In genomic region chr13:98309569-98310335, GRCh38 we compare ENCODE assay signal across 16 cellular contexts.
DNase-seq lines count a peak whose midpoint lies in the region; ATAC-seq and TF ChIP-seq lines count a peak whose summit lies in the region.
"Had no signal": no experiment of that assay in that cellular context is flagged by ENCODE, and none has a peak within 500 bp of the region (broad histone marks: within the 10 kb centered on the region; RNA-seq: fewer than 3 reads in every experiment).

No MANE protein-coding gene starts in this region.

- no peak overlapping the region for H3K9ac ChIP-seq in IMR-90 (ENCODE audit: low read depth, low read length)
- H3K9ac ChIP-seq in neural progenitor cell, result no peak overlapping the region

- H2BK5ac ChIP-seq in IMR-90 (ENCODE audit: low read depth, low read length, poor library complexity, severe bottlenecking), result no peak overlapping the region

- H4K91ac ChIP-seq in IMR-90 (ENCODE audit: insufficient read depth, low read depth, low read length), result no peak overlapping the region

- H3K27me3 Mint-ChIP-seq in neural progenitor cell (ENCODE audit: insufficient read depth, low read depth), result no peaks in the 10 kb centered on the region

- H4K8ac ChIP-seq in IMR-90 (ENCODE audit: low read depth in 2 of 2, low read length in 2 of 2), result peak overlapping the region; percentile 20 to 29; a peak in 3 of 4 replicates

- DNase-seq in D341Med (ENCODE audit: low spot score) (peak; percentile 74), IMR-90 (no peak), neural progenitor cell (ENCODE audit: low spot score) (no peak), amniotic stem cell (lab: John Stamatoyannopoulos, UW) (no peak), PC-9 (no peak), HEK293T (ENCODE audit: extremely low spot score) (no peak)
- DNase-seq: DMS79, GOT3, MM.1S, NCI-H1105, NCI-H1694 treated with DMSO at 0.1 percent for 48 hours, NCI-H446, SW 1271 had no signal

- peaks cover 5% of the 10 kb centered on the region for H3K9me3 Mint-ChIP-seq in neural progenitor cell

- H3K9me3 ChIP-seq in IMR-90 (ENCODE audit: control insufficient read depth, insufficient read depth, low read length) (no peaks in the 10 kb centered on the region), neural progenitor cell (ENCODE audit: low read depth) (no peaks in the 10 kb centered on the region), PC-9 (ENCODE audit: insufficient read depth, low read depth) (no peaks in the 10 kb centered on the region)

- BruUV-seq in IMR-90 (replicated peaks; lab: Mats Ljungman, UMichigan) (no TSS peak), PC-9 (replicated peaks; lab: Mats Ljungman, UMichigan) (no TSS peak)

- intact Hi-C loops in IMR-90 (cut with micrococcal nuclease), result no loop called here
- intact Hi-C loops in PC-9 (cut with micrococcal nuclease; ENCODE audit: unreplicated experiment), result no loop called here

- peaks cover 12% of the 10 kb centered on the region for H3K36me3 ChIP-seq in IMR-90 (ENCODE audit: control insufficient read depth, insufficient read depth, low read length)
- no peaks in the 10 kb centered on the region for H3K36me3 ChIP-seq in neural progenitor cell
- no peaks in the 10 kb centered on the region for H3K36me3 ChIP-seq in PC-9 (ENCODE audit: low read depth)

- H2BK15ac ChIP-seq in IMR-90 (ENCODE audit: low read depth, low read length), result peak overlapping the region; percentile 9; the same call in 1 of the 3 replicates

- TF ChIP-seq POLR2A in IMR-90 (IDR thresholded peaks at IDR 0.05; ENCODE audit: low read depth, low read length), result no peak

- no CpG with 5 or more reads among the region's 21 CpGs for WGBS in IMR-90 (ENCODE audit: extremely low coverage in 2 of 2, insufficient read length in 1 of 2), 2 experiments

- H3K4me3 ChIP-seq in IMR-90 (ENCODE audit: insufficient read depth, low read depth, low read length), result no peak overlapping the region
- H3K4me3 ChIP-seq in neural progenitor cell, result no peak overlapping the region
- H3K4me3 ChIP-seq in PC-9, result no peak overlapping the region

- peaks cover 35% of the 10 kb centered on the region for H3K9me1 ChIP-seq in IMR-90 (ENCODE audit: insufficient read depth, low read length)

- H2AFZ ChIP-seq in IMR-90 (replicated peaks; ENCODE audit: low read length, poor library complexity), result no peak overlapping the region
- H2AFZ ChIP-seq in neural progenitor cell (replicated peaks), result no peak overlapping the region
- no peak overlapping the region for H2AFZ ChIP-seq in PC-9

- peaks cover 12% of the 10 kb centered on the region for H3F3A ChIP-seq in neural progenitor cell (ENCODE audit: low read depth)
- H3F3A ChIP-seq in PC-9 (ENCODE audit: insufficient read depth, low read depth), result no peaks in the 10 kb centered on the region

- peak overlapping the region; percentile 94; the same call in 1 of the 2 replicates for H2AK5ac ChIP-seq in IMR-90 (ENCODE audit: low read depth, low read length)

- peaks cover 45% of the 10 kb centered on the region for H3K79me2 ChIP-seq in neural progenitor cell (ENCODE audit: low read depth)
- no peaks in the 10 kb centered on the region for H3K79me2 ChIP-seq in PC-9 (ENCODE audit: low read depth)

- peaks cover 19% of the 10 kb centered on the region for H3K4me1 ChIP-seq in IMR-90 (ENCODE audit: control insufficient read depth, insufficient read depth, low read length)
- H3K4me1 ChIP-seq in neural progenitor cell, result peaks cover 26% of the 10 kb centered on the region
- H3K4me1 ChIP-seq in PC-9 (replicated peaks; ENCODE audit: insufficient read depth), result no peaks in the 10 kb centered on the region

- TF ChIP-seq RAD21 in IMR-90 (IDR thresholded peaks at IDR 0.05; ENCODE audit: low read length), result no peak

- H3K4me1 Mint-ChIP-seq in neural progenitor cell, result peaks cover 32% of the 10 kb centered on the region

- dilution Hi-C loops in IMR-90 (cut with HindIII; ENCODE audit: low sequenced_read_pairs, unreplicated experiment), result no loop called here

- H3K18ac ChIP-seq in IMR-90 (ENCODE audit: low read depth, low read length), result peak overlapping the region; percentile 38; the same call in 1 of the 2 replicates

- H2BK120ac ChIP-seq in IMR-90 (ENCODE audit: low read depth, low read length), result no peak overlapping the region; the same call in 1 of the 2 replicates

- peak overlapping the region; percentile 82; the same call in 1 of the 2 replicates for H4K5ac ChIP-seq in IMR-90 (ENCODE audit: low read depth, low read length)

- H3K4ac ChIP-seq in IMR-90 (ENCODE audit: low read depth, low read length), result peak overlapping the region; percentile 48; the same call in 1 of the 2 replicates

- H3K36me3 Mint-ChIP-seq in neural progenitor cell, result peaks cover 13% of the 10 kb centered on the region

- no peak overlapping the region for H2AK9ac ChIP-seq in IMR-90 (replicated peaks; ENCODE audit: low read depth, low read length, poor library complexity)

- H3K79me1 ChIP-seq in IMR-90 (ENCODE audit: low read depth in 1 of 2, low read length in 2 of 2), result peaks cover 57 to 76% of the 10 kb centered on the region in 2 experiments

- no peak overlapping the region for H3K4me3 Mint-ChIP-seq in neural progenitor cell

- peak overlapping the region; percentile 35; the same call in 1 of the 2 replicates for H3K23ac ChIP-seq in IMR-90 (ENCODE audit: low read depth, low read length)

- no peak overlapping the region for H3K56ac ChIP-seq in IMR-90 (ENCODE audit: extremely low read depth, insufficient read depth, low read length)

- in situ Hi-C loops in IMR-90 (cut with MboI; ENCODE audit: low sequenced_read_pairs), result no loop called here

- no peak overlapping the region for H3K4me2 ChIP-seq in IMR-90 (ENCODE audit: low read depth, low read length)
- peak overlapping the region; percentile 27 for H3K4me2 ChIP-seq in neural progenitor cell
- no peak overlapping the region for H3K4me2 ChIP-seq in PC-9

- H3K14ac ChIP-seq in IMR-90 (replicated peaks; ENCODE audit: low read depth, low read length), result 0 out of 2 replicates have a peak overlapping the region, but pooled peaks have one; percentile 13

- H3K27ac Mint-ChIP-seq in neural progenitor cell, result no peak overlapping the region

- H3K27me3 ChIP-seq in IMR-90 (ENCODE audit: control insufficient read depth, insufficient read depth, low read length) (no peaks in the 10 kb centered on the region), neural progenitor cell (no peaks in the 10 kb centered on the region), PC-9 (ENCODE audit: insufficient read depth, low read depth) (no peaks in the 10 kb centered on the region)

- TF ChIP-seq CTCF in IMR-90 (conservative IDR thresholded peaks at IDR 0.05; ENCODE audit: low read depth, low read length) (no peak), neural progenitor cell (IDR thresholded peaks at IDR 0.05) (no peak), PC-9 (conservative IDR thresholded peaks at IDR 0.05) (no peak)

- no peaks in the 10 kb centered on the region for H3K9me2 ChIP-seq in PC-9 (ENCODE audit: insufficient read depth)

- no peak for ATAC-seq in IMR-90 (ENCODE audit: low read depth)
- ATAC-seq in GM18502 (IDR thresholded peaks at IDR 0.05; ENCODE audit: poor library complexity, unreplicated experiment), result no peak

- H2BK20ac ChIP-seq in IMR-90 (ENCODE audit: low read depth, low read length), result no peak overlapping the region; the same call in 1 of the 2 replicates

- H4K20me1 ChIP-seq in IMR-90 (ENCODE audit: insufficient read depth, low read length), result peaks cover 6% of the 10 kb centered on the region; the same call in 1 of the 2 replicates
- H4K20me1 ChIP-seq in neural progenitor cell (ENCODE audit: low read depth), result peaks cover 25% of the 10 kb centered on the region
- no peaks in the 10 kb centered on the region for H4K20me1 ChIP-seq in PC-9 (ENCODE audit: insufficient read depth)

- POLR2A ChIA-PET in IMR-90 (lab: Charles Lee; ENCODE audit: unreplicated experiment), result no interaction called here
- POLR2A ChIA-PET in PC-9 (lab: Charles Lee; ENCODE audit: unreplicated experiment), result no interaction called here
- POLR2A ChIA-PET in HEK293T (lab: Yijun Ruan, JAX), result no interaction called here

- CTCF ChIA-PET in IMR-90 (lab: Yijun Ruan, JAX), result no interaction called here
- CTCF ChIA-PET in PC-9 (lab: Charles Lee), result no interaction called here
- CTCF ChIA-PET in HEK293T (lab: Yijun Ruan, JAX), result no interaction called here

- H3K27ac ChIP-seq in IMR-90 (ENCODE audit: insufficient read depth, low read length), result peak overlapping the region; percentile 25; the same call in 1 of the 2 replicates
- peak overlapping the region; percentile 14 for H3K27ac ChIP-seq in cingulate gyrus (ENCODE audit: low read depth, low read length)
- H3K27ac ChIP-seq in neural progenitor cell, result peak overlapping the region; percentile 11
- no peak overlapping the region for H3K27ac ChIP-seq in PC-9
- H3K27ac ChIP-seq: C4-2B had no signal

TF ChIP-seq in IMR-90, 13 proteins besides CTCF, POLR2A, EP300 and RAD21:
- no peak for TF ChIP-seq MAFK (IDR thresholded peaks at IDR 0.05; ENCODE audit: low read depth, low read length)
- TF ChIP-seq RFX5 (IDR thresholded peaks at IDR 0.05; ENCODE audit: low read depth, low read length), result no peak
- no peak for TF ChIP-seq FOS (IDR thresholded peaks at IDR 0.05; ENCODE audit: low read depth, low read length)
- TF ChIP-seq MAZ (IDR thresholded peaks at IDR 0.05; ENCODE audit: borderline replicate concordance, low read depth, low read length), result no peak
- TF ChIP-seq MXI1 (IDR thresholded peaks at IDR 0.05; ENCODE audit: borderline replicate concordance, low read depth, low read length), result no peak

TF ChIP-seq in HEK293T, 16 proteins besides CTCF, POLR2A, EP300 and RAD21 (continues in another document):
- no peak for TF ChIP-seq TARDBP (IDR thresholded peaks at IDR 0.05)
- TF ChIP-seq SP1 (IDR thresholded peaks at IDR 0.05), result no peak
- no peak for TF ChIP-seq BHLHE40 (IDR thresholded peaks at IDR 0.05; ENCODE audit: borderline replicate concordance)
- no peak for TF ChIP-seq LEF1 (IDR thresholded peaks at IDR 0.05; ENCODE audit: borderline replicate concordance)
- TF ChIP-seq ELF4 (IDR thresholded peaks at IDR 0.05), result no peak
- no peak for TF ChIP-seq FOXA1 (IDR thresholded peaks at IDR 0.05)
- TF ChIP-seq L3MBTL2 (conservative IDR thresholded peaks at IDR 0.05), result no peak
- TF ChIP-seq PKNOX1 (IDR thresholded peaks at IDR 0.05), result no peak
- TF ChIP-seq NFRKB (IDR thresholded peaks at IDR 0.05), result no peak
- no peak for TF ChIP-seq ARNT (IDR thresholded peaks at IDR 0.05)
- no peak for TF ChIP-seq SUZ12 (IDR thresholded peaks at IDR 0.05)
- TF ChIP-seq FOXM1 (IDR thresholded peaks at IDR 0.05; ENCODE audit: borderline replicate concordance), result no peak
- TF ChIP-seq HDGF (IDR thresholded peaks at IDR 0.05; ENCODE audit: borderline replicate concordance), result no peak
- no peak for TF ChIP-seq ZNF384 (IDR thresholded peaks at IDR 0.05)
